ENCODE assay signal across 25 cellular contexts in the genomic region with DNA sequence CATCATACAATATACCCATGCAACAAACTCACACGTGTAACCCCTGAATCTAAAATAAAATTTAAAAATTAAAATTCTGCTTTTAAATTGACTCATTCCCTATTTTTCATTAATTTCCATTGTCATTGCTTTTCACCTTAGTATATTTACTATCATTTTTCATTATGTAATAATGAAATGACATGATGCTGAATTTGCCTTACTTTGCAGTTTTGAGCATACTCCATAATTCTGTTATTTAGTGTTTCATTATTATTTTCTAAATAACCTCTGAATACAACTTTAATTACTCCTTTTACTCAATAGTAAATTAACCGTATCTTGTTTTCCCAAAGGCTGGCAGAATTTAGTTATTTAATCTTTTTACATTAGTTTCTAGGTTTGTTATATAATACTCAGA.
DNase-seq lines count a peak whose midpoint lies in the region; ATAC-seq, FAIRE-seq and TF ChIP-seq lines count a peak whose summit lies in the region.
"Had no signal": no experiment of that assay in that cellular context is flagged by ENCODE, and none has a peak within 500 bp of the region (broad histone marks: within the 10 kb centered on the region; RNA-seq: fewer than 3 reads in every experiment).

No MANE protein-coding gene starts in this region.

- in situ Hi-C loops in IMR-90 (cut with MboI; ENCODE audit: low sequenced_read_pairs), result no loop called here

- no peak overlapping the region for H2AK9ac ChIP-seq in IMR-90 (replicated peaks; ENCODE audit: low read depth, low read length, poor library complexity)

- no peak overlapping the region for H2BK120ac ChIP-seq in IMR-90 (ENCODE audit: low read depth, low read length)

- H2BK15ac ChIP-seq in IMR-90 (ENCODE audit: low read depth, low read length), result no peak overlapping the region

- H3K4me1 ChIP-seq in IMR-90 (ENCODE audit: control insufficient read depth, insufficient read depth, low read length) (no peaks in the 10 kb centered on the region), pancreas (no peaks in the 10 kb centered on the region)
- H3K4me1 ChIP-seq: BE2C, BLaER1 had no signal

- TF ChIP-seq POLR2A in IMR-90 (IDR thresholded peaks at IDR 0.05; ENCODE audit: low read depth, low read length), result no peak

- H4K20me1 ChIP-seq in IMR-90 (ENCODE audit: insufficient read depth, low read length), result no peaks in the 10 kb centered on the region
- H4K20me1 ChIP-seq: BLaER1 had no signal

- H3K18ac ChIP-seq in IMR-90 (ENCODE audit: low read depth, low read length), result no peak overlapping the region

- no peak for TF ChIP-seq CTCF in IMR-90 (conservative IDR thresholded peaks at IDR 0.05; ENCODE audit: low read depth, low read length)
- no peak for TF ChIP-seq CTCF in pancreas (IDR thresholded peaks at IDR 0.05)

- H2BK20ac ChIP-seq in IMR-90 (ENCODE audit: low read depth, low read length), result no peak overlapping the region

- no peak overlapping the region for H2BK5ac ChIP-seq in IMR-90 (ENCODE audit: low read depth, low read length, poor library complexity, severe bottlenecking)

- TF ChIP-seq RAD21 in IMR-90 (IDR thresholded peaks at IDR 0.05; ENCODE audit: low read length), result no peak

- no peak overlapping the region for H3K14ac ChIP-seq in IMR-90 (replicated peaks; ENCODE audit: low read depth, low read length)

- H3K4me2 ChIP-seq in IMR-90 (ENCODE audit: low read depth, low read length), result no peak overlapping the region
- H3K4me2 ChIP-seq: BLaER1 had no signal

- ATAC-seq in IMR-90 (ENCODE audit: low read depth), result no peak
- no peak for ATAC-seq in pancreas
- no peak for ATAC-seq in HG02678 (IDR thresholded peaks at IDR 0.05; ENCODE audit: unreplicated experiment)
- ATAC-seq: GM12878 had no signal

- H4K8ac ChIP-seq in IMR-90 (ENCODE audit: low read depth in 2 of 2, low read length in 2 of 2), result no peak overlapping the region

- no peak overlapping the region for H3K56ac ChIP-seq in IMR-90 (ENCODE audit: extremely low read depth, insufficient read depth, low read length)

- H3K9me1 ChIP-seq in IMR-90 (ENCODE audit: insufficient read depth, low read length), result no peaks in the 10 kb centered on the region

- DNase-seq in IMR-90, result no peak
- no peak for DNase-seq in pancreas
- no peak for DNase-seq in T-helper 2 cell
- DNase-seq: 8988T; ACHN; BE2C; C1 segment of cervical spinal cord; CD4-positive, alpha-beta memory T cell; CD4-positive, CD25-positive, alpha-beta regulatory T cell; CD8-positive, alpha-beta memory T cell; COR-L47; DMS 273 treated with DMSO at 0.1 percent for 48 hours; DMS153; DMS53; DMS79; DND-41; EL; GF-D8 had no signal

- intact Hi-C loops in IMR-90 (cut with micrococcal nuclease) (no loop called here), pancreas (cut with DNase I) (no loop called here)

- no peak overlapping the region for H2AK5ac ChIP-seq in IMR-90 (ENCODE audit: low read depth, low read length)

- H3K9me3 ChIP-seq in IMR-90 (ENCODE audit: control insufficient read depth, insufficient read depth, low read length) (peaks cover 12% of the 10 kb centered on the region), pancreas (no peaks in the 10 kb centered on the region)
- H3K9me3 ChIP-seq: BE2C, BLaER1 had no signal

- WGBS in IMR-90 (ENCODE audit: extremely low coverage in 2 of 2, insufficient read length in 1 of 2), 2 experiments, result no CpG with 5 or more reads among the region's 2 CpGs
- 41 to 88% methylated on average over 2 of the region's 2 CpGs for whole genome bisulfite sequencing in pancreas, 2 donors

- no peak overlapping the region for H3K4me3 ChIP-seq in IMR-90 (ENCODE audit: insufficient read depth, low read depth, low read length)
- H3K4me3 ChIP-seq in pancreas, result no peak overlapping the region
- H3K4me3 ChIP-seq: BLaER1, GM12878 had no signal

- peak; percentile 39 for FAIRE-seq in G401.6 (lab: Jason Lieb, UNC)
- FAIRE-seq in pancreas (lab: Jason Lieb, UNC), result peak; percentile 9
- FAIRE-seq: A204.1, GM12878, GM12892, GM18507 had no signal

- H3K4ac ChIP-seq in IMR-90 (ENCODE audit: low read depth, low read length), result no peak overlapping the region

- H3K9ac ChIP-seq in IMR-90 (ENCODE audit: low read depth, low read length), result no peak overlapping the region
- H3K9ac ChIP-seq: BLaER1 had no signal

- H4K5ac ChIP-seq in IMR-90 (ENCODE audit: low read depth, low read length), result no peak overlapping the region

- H4K91ac ChIP-seq in IMR-90 (ENCODE audit: insufficient read depth, low read depth, low read length), result no peak overlapping the region

- H3K23ac ChIP-seq in IMR-90 (ENCODE audit: low read depth, low read length), result no peak overlapping the region

- dilution Hi-C loops in IMR-90 (cut with HindIII; ENCODE audit: low sequenced_read_pairs, unreplicated experiment), result no loop called here

- POLR2A ChIA-PET in IMR-90 (lab: Charles Lee; ENCODE audit: unreplicated experiment), result no interaction called here

- CTCF ChIA-PET in IMR-90 (lab: Yijun Ruan, JAX), result no interaction called here

- no peaks in the 10 kb centered on the region for H3K27me3 ChIP-seq in IMR-90 (ENCODE audit: control insufficient read depth, insufficient read depth, low read length)
- H3K27me3 ChIP-seq in pancreas, result no peaks in the 10 kb centered on the region
- H3K27me3 ChIP-seq: BE2C, BLaER1 had no signal

- H3K36me3 ChIP-seq in IMR-90 (ENCODE audit: control insufficient read depth, insufficient read depth, low read length), result no peaks in the 10 kb centered on the region
- no peaks in the 10 kb centered on the region for H3K36me3 ChIP-seq in pancreas
- H3K36me3 ChIP-seq: BE2C, BLaER1 had no signal

- H3K27ac ChIP-seq in IMR-90 (ENCODE audit: insufficient read depth, low read length), result no peak overlapping the region
- no peak overlapping the region for H3K27ac ChIP-seq in pancreas
- H3K27ac ChIP-seq: BLaER1 had no signal

- H2AFZ ChIP-seq in IMR-90 (replicated peaks; ENCODE audit: low read length, poor library complexity), result no peak overlapping the region

- no TSS peak for BruUV-seq in IMR-90 (replicated peaks; lab: Mats Ljungman, UMichigan)

- no peaks in the 10 kb centered on the region for H3K79me1 ChIP-seq in IMR-90 (ENCODE audit: low read depth in 1 of 2, low read length in 2 of 2)

TF ChIP-seq in IMR-90, 13 proteins besides CTCF, POLR2A, EP300 and RAD21:
- TF ChIP-seq RFX5 (IDR thresholded peaks at IDR 0.05; ENCODE audit: low read depth, low read length), result no peak
- TF ChIP-seq CHD1 (IDR thresholded peaks at IDR 0.05; ENCODE audit: low read depth, low read length), result no peak
- TF ChIP-seq MAZ (IDR thresholded peaks at IDR 0.05; ENCODE audit: borderline replicate concordance, low read depth, low read length), result no peak
- TF ChIP-seq MAFK (IDR thresholded peaks at IDR 0.05; ENCODE audit: low read depth, low read length), result 0 out of 2 replicates have a peak, but pooled peaks have one; percentile 23
- TF ChIP-seq NFE2L2 (IDR thresholded peaks at IDR 0.05; ENCODE audit: low read depth, low read length), result no peak
